8 cellular contexts compared by ENCODE assay signal in genomic region chr6:82251942-82252341, GRCh38. TPM values are rescaled to one million over a fixed set of nuclear protein-coding genes. Genes with fewer than 3 reads are reported as not detected.
DNase-seq lines count a peak whose midpoint lies in the region; ATAC-seq, FAIRE-seq and TF ChIP-seq lines count a peak whose summit lies in the region.

No MANE protein-coding gene starts in this region.

- peak; percentile 83 for FAIRE-seq in A204.1 (lab: Jason Lieb, UNC)

- H3K4me1 Mint-ChIP-seq in endothelial cell (ENCODE audit: unreplicated experiment): peaks cover 1% of the 10 kb centered on the region

- ATAC-seq in HG03378 (IDR thresholded peaks at IDR 0.05; ENCODE audit: unreplicated experiment): no peak
- no peak for ATAC-seq in HG03565 (IDR thresholded peaks at IDR 0.05; ENCODE audit: unreplicated experiment)

- POLR2A ChIA-PET in GM10248 (lab: Yijun Ruan, JAX): no interaction called here

- CTCF ChIA-PET in GM10248 (lab: Yijun Ruan, JAX): interaction anchor here (2.0 to 5.7 kb wide), 5 partner anchors 10 to 814 kb away, joined by 7 to 31 read pairs (median 10); partner anchors contain the start of genes DOP1A and UBE3D

- H3K27ac Mint-ChIP-seq in endothelial cell (ENCODE audit: unreplicated experiment): no peak overlapping the region

- H3K27me3 Mint-ChIP-seq in endothelial cell (ENCODE audit: unreplicated experiment): no peaks in the 10 kb centered on the region

- no peak overlapping the region for H3K4me3 Mint-ChIP-seq in endothelial cell (ENCODE audit: unreplicated experiment)

- TF ChIP-seq CTCF in GM10248 (IDR thresholded peaks at IDR 0.05; ENCODE audit: control extremely low read depth, extremely low read depth, low read depth, missing control alignments): peak; percentile 34
- peak; percentile 57 for TF ChIP-seq CTCF in endothelial cell (IDR thresholded peaks at IDR 0.05; ENCODE audit: unreplicated experiment)

- DNase-seq in GM10248 (ENCODE audit: extremely low spot score): peak; percentile 38
- DNase-seq in NCI-H774 (lab: John Stamatoyannopoulos, UW): peak; percentile 50
- DNase-seq in endothelial cell (ENCODE audit: low spot score): no peak
- peak; percentile 30 for DNase-seq in putamen (ENCODE audit: low spot score)
- no peak for DNase-seq in GM19240 (ENCODE audit: insufficient read length, low spot score)

- no peaks in the 10 kb centered on the region for H3K9me3 Mint-ChIP-seq in endothelial cell (ENCODE audit: unreplicated experiment)

- H3K36me3 Mint-ChIP-seq in endothelial cell (ENCODE audit: low read depth, unreplicated experiment): no peaks in the 10 kb centered on the region

RNA-seq across cellular contexts. Expression of gene IBTK, which starts 4.4 kb away (rescaled TPM):
- 24.8 TPM for total RNA-seq in endothelial cell (ENCODE audit: unreplicated experiment)

Comparison
In these comparisons a context has a peak if more than half of its experiments do, and no peak if none do; other contexts are left out.
1. DNase-seq: peak in GM10248 (single experiment), NCI-H774 (single experiment) and putamen (single experiment); none in endothelial cell (single experiment) and GM19240 (single experiment).